Comparison of ENCODE assay signal across 11 cellular contexts in genomic region chr20:38673261-38673660, GRCh38. TPM values are rescaled to one million over a fixed set of nuclear protein-coding genes. Genes with fewer than 3 reads are reported as not detected.
DNase-seq lines count a peak whose midpoint lies in the region; ATAC-seq and TF ChIP-seq lines count a peak whose summit lies in the region.
"Had no signal": no experiment of that assay in that cellular context is flagged by ENCODE, and none has a peak within 500 bp of the region (broad histone marks: within the 10 kb centered on the region; RNA-seq: fewer than 3 reads in every experiment).

No MANE protein-coding gene starts in this region.

- peaks cover 7% of the 10 kb centered on the region for H3K4me1 Mint-ChIP-seq in neural progenitor cell

- no peaks in the 10 kb centered on the region for H4K20me1 ChIP-seq in neural progenitor cell (ENCODE audit: low read depth)

- TF ChIP-seq CTCF in neural progenitor cell (IDR thresholded peaks at IDR 0.05) = no peak
- TF ChIP-seq CTCF in thyroid gland (IDR thresholded peaks at IDR 0.05) = no peak

- peaks cover 31% of the 10 kb centered on the region for H3F3A ChIP-seq in neural progenitor cell (ENCODE audit: low read depth)

- no peak overlapping the region for H3K27ac ChIP-seq in effector memory CD4-positive, alpha-beta T cell (ENCODE audit: insufficient read depth, low read length, poor library complexity, severe bottlenecking)
- H3K27ac ChIP-seq in neural progenitor cell (no peak overlapping the region), thyroid gland (no peak overlapping the region)
- H3K27ac ChIP-seq: 22Rv1 had no signal

- H3K9ac ChIP-seq in NT2/D1 (ENCODE audit: insufficient read length, low read depth) (no peak overlapping the region), neural progenitor cell (no peak overlapping the region)

- H2AFZ ChIP-seq in neural progenitor cell (replicated peaks) = no peak overlapping the region

- H3K27me3 Mint-ChIP-seq in neural progenitor cell (ENCODE audit: insufficient read depth, low read depth) = peaks cover 46% of the 10 kb centered on the region

- H3K79me2 ChIP-seq in neural progenitor cell (ENCODE audit: low read depth) = no peaks in the 10 kb centered on the region

- intact Hi-C loops in thyroid gland (cut with DNase I) = no loop called here

- H3K4me3 ChIP-seq in NT2/D1 (ENCODE audit: insufficient read length, low read depth) = peak overlapping the region; percentile 71
- peak overlapping the region; percentile 52 for H3K4me3 ChIP-seq in effector memory CD4-positive, alpha-beta T cell (ENCODE audit: insufficient read depth, low read depth, low read length, poor library complexity, severe bottlenecking)
- peak overlapping the region; percentile 57 for H3K4me3 ChIP-seq in neural progenitor cell
- no peak overlapping the region for H3K4me3 ChIP-seq in thyroid gland (replicated peaks in 1 of 3)

- no peak overlapping the region for H3K27ac Mint-ChIP-seq in neural progenitor cell

- no peaks in the 10 kb centered on the region for H3K36me3 ChIP-seq in NT2/D1 (ENCODE audit: insufficient read depth, insufficient read length, low read length)
- H3K36me3 ChIP-seq in effector memory CD4-positive, alpha-beta T cell (ENCODE audit: control insufficient read depth, insufficient read depth, low read length) = no peaks in the 10 kb centered on the region
- H3K36me3 ChIP-seq in neural progenitor cell = no peaks in the 10 kb centered on the region
- H3K36me3 ChIP-seq in thyroid gland = no peaks in the 10 kb centered on the region

- TF ChIP-seq POLR2A in thyroid gland (IDR thresholded peaks at IDR 0.05) = no peak

- WGBS in thyroid gland, 2 donors = 36 to 44% methylated on average over 5 of the region's 5 CpGs

- H3K9me3 Mint-ChIP-seq in neural progenitor cell = no peaks in the 10 kb centered on the region

- H3K4me2 ChIP-seq in neural progenitor cell = peak overlapping the region; percentile 88

- peaks cover 72% of the 10 kb centered on the region for H3K27me3 ChIP-seq in NT2/D1 (ENCODE audit: insufficient read depth, insufficient read length)
- peaks cover 15% of the 10 kb centered on the region for H3K27me3 ChIP-seq in effector memory CD4-positive, alpha-beta T cell (replicated peaks; ENCODE audit: control insufficient read depth, insufficient read depth, low read length, poor library complexity, severe bottlenecking)
- peaks cover 73% of the 10 kb centered on the region for H3K27me3 ChIP-seq in neural progenitor cell
- H3K27me3 ChIP-seq in thyroid gland = peaks cover 9% of the 10 kb centered on the region

- peak overlapping the region; percentile 87 for H3K4me3 Mint-ChIP-seq in neural progenitor cell

- H3K4me1 ChIP-seq in NT2/D1 (ENCODE audit: insufficient read depth, insufficient read length) (peaks cover 8% of the 10 kb centered on the region), neural progenitor cell (peaks cover 14% of the 10 kb centered on the region), thyroid gland (peaks cover 10% of the 10 kb centered on the region in 2 donors)
- peaks cover 12% of the 10 kb centered on the region for H3K4me1 ChIP-seq in effector memory CD4-positive, alpha-beta T cell (ENCODE audit: control insufficient read depth, insufficient read depth, low read length, poor library complexity, severe bottlenecking)

- DNase-seq in NCI-H146 (lab: John Stamatoyannopoulos, UW) = peak; percentile 22
- DNase-seq in NCI-H146 treated with DMSO at 0.1 percent for 48 hours (lab: John Stamatoyannopoulos, UW; ENCODE audit: unreplicated experiment) = no peak
- peak; percentile 59 for DNase-seq in NT2/D1 (ENCODE audit: low read depth, low spot score)
- DNase-seq in effector memory CD4-positive, alpha-beta T cell = no peak
- DNase-seq in neural progenitor cell (ENCODE audit: low spot score) = no peak
- DNase-seq in thyroid gland = no peak
- DNase-seq in stimulated activated CD4-positive, alpha-beta T cell treated with anti-CD3 and anti-CD28 coated beads, Interleukin-4, amount 100 ng/mL, for 1 hour = no peak
- DNase-seq: NCI-H446 had no signal

- no peaks in the 10 kb centered on the region for H3K36me3 Mint-ChIP-seq in neural progenitor cell

- no peaks in the 10 kb centered on the region for H3K9me3 ChIP-seq in NT2/D1 (ENCODE audit: insufficient read depth, low read length)
- H3K9me3 ChIP-seq in effector memory CD4-positive, alpha-beta T cell (ENCODE audit: control insufficient read depth, low read length) = no peaks in the 10 kb centered on the region
- no peaks in the 10 kb centered on the region for H3K9me3 ChIP-seq in neural progenitor cell (ENCODE audit: low read depth)
- H3K9me3 ChIP-seq in thyroid gland = no peaks in the 10 kb centered on the region

- no peak for ATAC-seq in GM21619 (IDR thresholded peaks at IDR 0.05; ENCODE audit: unreplicated experiment)

RNA-seq across cellular contexts. Expression of gene SLC32A1, which starts 51.0 kb away (rescaled TPM):
- total RNA-seq in neural progenitor cell (ENCODE audit: low replicate concordance) (0.04 and 0.37 TPM in 2 replicates), thyroid gland (not detected)
- total RNA-seq: G401 had no signal

Comparison
In these comparisons a context has a peak if more than half of its experiments do, and no peak if none do; other contexts are left out.
1. DNase-seq: peak in NCI-H146 (single experiment) and NT2/D1 (single experiment); none in NCI-H146 treated with DMSO at 0.1 percent for 48 hours (single experiment), effector memory CD4-positive, alpha-beta T cell (0 of 3), neural progenitor cell (single experiment), thyroid gland (0 of 2) and stimulated activated CD4-positive, alpha-beta T cell treated with anti-CD3 and anti-CD28 coated beads, Interleukin-4, amount 100 ng/mL, for 1 hour (single experiment).
2. H3K4me3 ChIP-seq: peak in NT2/D1 (single experiment), effector memory CD4-positive, alpha-beta T cell (single experiment) and neural progenitor cell (single experiment); none in thyroid gland (0 of 3).